Comparison of ENCODE assay signal across 15 cellular contexts in the genomic region with DNA sequence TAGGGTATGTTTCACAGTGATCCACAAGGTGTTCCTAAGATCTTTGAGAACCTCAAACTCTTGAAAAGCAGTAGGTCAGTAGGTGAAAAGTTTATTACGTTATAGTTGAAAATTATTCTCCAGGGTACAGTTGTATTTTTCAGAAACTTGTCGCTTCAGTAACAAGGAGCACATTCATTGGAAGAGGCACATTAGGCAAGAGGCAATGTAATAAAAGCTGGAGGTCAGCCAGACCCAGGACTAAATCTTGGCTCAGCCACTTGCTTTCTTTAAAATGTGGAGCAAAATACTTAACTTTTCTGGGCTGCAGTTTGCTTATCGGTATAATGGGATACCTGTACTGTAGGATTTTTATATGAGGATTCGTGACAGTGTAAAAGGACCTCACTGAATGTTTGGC. TPM values are rescaled to one million over a fixed set of nuclear protein-coding genes. Genes with fewer than 3 reads are reported as not detected.
DNase-seq lines count a peak whose midpoint lies in the region; TF ChIP-seq lines count a peak whose summit lies in the region.
"Had no signal": no experiment of that assay in that cellular context is flagged by ENCODE, and none has a peak within 500 bp of the region (broad histone marks: within the 10 kb centered on the region; RNA-seq: fewer than 3 reads in every experiment).

No MANE protein-coding gene starts in this region.

- POLR2A ChIA-PET in AG04450 (lab: Yijun Ruan, JAX), result no interaction called here
- POLR2A ChIA-PET in A673 (lab: Charles Lee; ENCODE audit: low non-redundant PET), result no interaction called here

- H3K4me1 ChIP-seq in neutrophil (ENCODE audit: control insufficient read depth in 1 of 2, insufficient read depth in 1 of 2, low read depth in 1 of 2, low read length in 1 of 2) (peaks cover 51 to 85% of the 10 kb centered on the region in 2 experiments), A673 (ENCODE audit: insufficient read depth, low read length, poor library complexity, severe bottlenecking) (no peaks in the 10 kb centered on the region)

- H3K36me3 ChIP-seq in neutrophil (no peaks in the 10 kb centered on the region), A673 (ENCODE audit: insufficient read depth, low read length, poor library complexity, severe bottlenecking) (no peaks in the 10 kb centered on the region)
- H3K36me3 ChIP-seq: heart right ventricle had no signal

- intact Hi-C loops in A673 (cut with micrococcal nuclease; ENCODE audit: unreplicated experiment), result no loop called here

- H3K27ac ChIP-seq in AG04450 (ENCODE audit: low read depth, low read length) (no peak overlapping the region), neutrophil (peak overlapping the region; percentile 92), A673 (ENCODE audit: low read depth, low read length, poor library complexity, severe bottlenecking) (no peak overlapping the region)
- H3K27ac ChIP-seq: heart right ventricle had no signal

- H3K4me3 ChIP-seq in AG04450 (ENCODE audit: low read depth, low read length) (no peak overlapping the region), neutrophil (ENCODE audit: low read depth in 1 of 2, low read length in 1 of 2) (no peak overlapping the region), A673 (ENCODE audit: low read depth, low read length, poor library complexity, severe bottlenecking) (no peak overlapping the region)
- H3K4me3 ChIP-seq: dorsolateral prefrontal cortex, heart right ventricle had no signal

- no peak for TF ChIP-seq CTCF in AG04450 (IDR thresholded peaks at IDR 0.05; ENCODE audit: low read depth, low read length)
- no peak for TF ChIP-seq CTCF in neutrophil (IDR thresholded peaks at IDR 0.05)
- TF ChIP-seq CTCF in A673 (conservative IDR thresholded peaks at IDR 0.05; ENCODE audit: low read depth, low read length), result no peak

- no peaks in the 10 kb centered on the region for H3K9me3 ChIP-seq in AG04450 (ENCODE audit: control insufficient read depth, insufficient read depth, low read length)
- no peaks in the 10 kb centered on the region for H3K9me3 ChIP-seq in neutrophil
- no peaks in the 10 kb centered on the region for H3K9me3 ChIP-seq in A673 (ENCODE audit: low read depth, low read length, poor library complexity, severe bottlenecking)
- H3K9me3 ChIP-seq: heart right ventricle had no signal

- CTCF ChIA-PET in AG04450 (lab: Charles Lee), result interaction anchor here (0.6 kb wide), 2 partner anchors 19 to 529 kb away, joined by 3 read pairs; no protein-coding TSS in a partner anchor
- CTCF ChIA-PET in A673 (lab: Charles Lee), result no interaction called here

- peak; percentile 24 for DNase-seq in AG04450 (ENCODE audit: low read depth, low spot score)
- peak; percentile 34 for DNase-seq in M059J (ENCODE audit: low read depth)
- peak; percentile 73 for DNase-seq in fibroblast of peridontal ligament (ENCODE audit: extremely low read depth)
- no peak for DNase-seq in DMS114 treated with DMSO at 0.1 percent for 48 hours (lab: John Stamatoyannopoulos, UW; ENCODE audit: unreplicated experiment)
- no peak for DNase-seq in NCI-H2107 treated with DMSO at 0.1 percent for 48 hours (lab: John Stamatoyannopoulos, UW; ENCODE audit: unreplicated experiment)
- DNase-seq in A673 (ENCODE audit: low spot score), result no peak
- no peak for DNase-seq in HT-29 (ENCODE audit: low spot score)
- DNase-seq: Calu3, dorsolateral prefrontal cortex, kidney glomerular epithelial cell, naive B cell, NCI-H1105, small intestine had no signal

- H3K27me3 ChIP-seq in AG04450 (ENCODE audit: control insufficient read depth, insufficient read depth, low read length), result no peaks in the 10 kb centered on the region
- no peaks in the 10 kb centered on the region for H3K27me3 ChIP-seq in neutrophil
- no peaks in the 10 kb centered on the region for H3K27me3 ChIP-seq in A673 (replicated peaks; ENCODE audit: insufficient read depth, low read depth, low read length, poor library complexity)
- H3K27me3 ChIP-seq: dorsolateral prefrontal cortex, heart right ventricle had no signal

- BruUV-seq in A673 (replicated peaks; lab: Mats Ljungman, UMichigan), result no TSS peak

RNA-seq across cellular contexts. Expression of gene TLE4, which starts 45.6 kb away (rescaled TPM):
- polyA plus RNA-seq in AG04450 (2011; rRNA removed), result 42.2 and 53.4 TPM in 2 replicates
- 114 and 117 TPM in 2 replicates for polyA minus RNA-seq in AG04450 (2011; rRNA and poly(A)+ RNA removed)
- 205 and 307 TPM in 2 replicates for total RNA-seq in M059J (2014; rRNA removed; shearing (Covaris generic))
- total RNA-seq in A673 (2021), result 21.3 and 24.3 TPM in 2 replicates
- 16.1 and 18.3 TPM in 2 replicates for total RNA-seq in HT-29 (2014; rRNA removed; shearing (Covaris generic))

Comparison
In these comparisons a context has a peak if more than half of its experiments do, and no peak if none do; other contexts are left out.
1. DNase-seq: peak in AG04450 (single experiment), M059J (single experiment) and fibroblast of peridontal ligament (single experiment); none in DMS114 treated with DMSO at 0.1 percent for 48 hours (single experiment), NCI-H2107 treated with DMSO at 0.1 percent for 48 hours (single experiment), A673 (single experiment) and HT-29 (single experiment).